29 cellular contexts compared by ENCODE assay signal in the genomic region with DNA sequence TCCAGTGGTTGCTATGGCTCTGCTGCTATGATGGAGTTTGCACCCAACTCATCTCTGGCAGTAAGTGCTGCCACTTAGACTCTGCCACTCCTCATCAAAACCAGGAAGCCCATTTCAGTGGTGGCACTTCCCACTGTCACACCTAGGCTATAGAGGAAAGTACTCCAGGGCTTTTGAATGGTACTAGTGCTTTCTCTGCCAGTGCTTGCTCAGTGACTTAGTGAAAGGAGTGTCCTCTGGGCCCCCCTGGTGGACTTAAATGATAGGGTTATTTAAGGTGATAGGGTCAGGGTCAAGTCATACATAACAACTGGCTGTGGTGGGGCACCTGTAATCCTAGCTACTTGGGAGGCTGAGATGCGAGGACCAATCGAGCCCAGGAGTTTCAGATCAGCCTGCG. TPM values are rescaled to one million over a fixed set of nuclear protein-coding genes. Genes with fewer than 3 reads are reported as not detected.
DNase-seq lines count a peak whose midpoint lies in the region; ATAC-seq and TF ChIP-seq lines count a peak whose summit lies in the region.
"Had no signal": no experiment of that assay in that cellular context is flagged by ENCODE, and none has a peak within 500 bp of the region (broad histone marks: within the 10 kb centered on the region; RNA-seq: fewer than 3 reads in every experiment).

No MANE protein-coding gene starts in this region.

- no peaks in the 10 kb centered on the region for H3K36me3 Mint-ChIP-seq in activated CD8-positive, alpha-beta T cell treated with anti-CD3 and anti-CD28 coated beads, Interleukin-2, amount 10 ng/mL, durations not matched to agents 7 days and 5 days (ENCODE audit: low read depth)
- peaks cover 4 to 13% (median 11%) of the 10 kb centered on the region in 3 donors for H3K36me3 Mint-ChIP-seq in immature natural killer cell
- H3K36me3 Mint-ChIP-seq: type B pancreatic cell had no signal

- no peaks in the 10 kb centered on the region for H3K4me1 Mint-ChIP-seq in activated CD8-positive, alpha-beta T cell treated with anti-CD3 and anti-CD28 coated beads, Interleukin-2, amount 10 ng/mL, durations not matched to agents 7 days and 5 days (ENCODE audit: low read depth)
- no peaks in the 10 kb centered on the region for H3K4me1 Mint-ChIP-seq in immature natural killer cell
- H3K4me1 Mint-ChIP-seq: activated B cell treated with CpG ODN at 0.5 μM for 24 hours; activated naive CD4-positive, alpha-beta T cell treated with anti-CD3 and anti-CD28 coated beads, Interleukin-2, amount 50 U/mL, for 24 hours; memory B cell had no signal

- intact Hi-C loops in prostate gland (cut with DNase I), result no loop called here

- TF ChIP-seq CTCF in GM06990 (IDR thresholded peaks at IDR 0.05; ENCODE audit: insufficient read depth, low read length, poor library complexity, severe bottlenecking), result peak; percentile 3
- no peak for TF ChIP-seq CTCF in prostate gland (IDR thresholded peaks at IDR 0.05)

- no peak overlapping the region for H3K4me3 Mint-ChIP-seq in activated CD8-positive, alpha-beta T cell treated with anti-CD3 and anti-CD28 coated beads, Interleukin-2, amount 10 ng/mL, durations not matched to agents 7 days and 5 days
- no peak overlapping the region for H3K4me3 Mint-ChIP-seq in immature natural killer cell
- H3K4me3 Mint-ChIP-seq: activated B cell treated with CpG ODN at 0.5 μM for 24 hours; activated naive CD4-positive, alpha-beta T cell treated with anti-CD3 and anti-CD28 coated beads, Interleukin-2, amount 50 U/mL, for 24 hours; activated T-cell treated with anti-CD3 and anti-CD28 coated beads, Interleukin-2, amount 50 U/mL, for 4 hours; memory B cell; type B pancreatic cell had no signal

- no peak overlapping the region for H3K27ac ChIP-seq in prostate gland
- H3K27ac ChIP-seq: foreskin keratinocyte had no signal

- CTCF ChIA-PET in activated CD8-positive, alpha-beta T cell treated with anti-CD3 and anti-CD28 coated beads, Interleukin-2, amount 10 ng/mL, durations not matched to agents 7 days and 5 days (lab: Charles Lee), result interaction anchor here (0.8 to 1.2 kb wide), 2 partner anchors 13 to 14 kb away, joined by 3 read pairs; no protein-coding TSS in a partner anchor

- no peak overlapping the region for H3K4me3 ChIP-seq in GM06990 (replicated peaks; ENCODE audit: low read depth, low read length)
- no peak overlapping the region for H3K4me3 ChIP-seq in prostate gland
- H3K4me3 ChIP-seq: K562 had no signal

- ATAC-seq in activated CD8-positive, alpha-beta T cell treated with anti-CD3 and anti-CD28 coated beads, Interleukin-2, amount 10 ng/mL, durations not matched to agents 7 days and 5 days, result peak; percentile 36
- no peak for ATAC-seq in GM21447 (IDR thresholded peaks at IDR 0.05; ENCODE audit: unreplicated experiment)
- ATAC-seq: activated T-cell treated with anti-CD3 and anti-CD28 coated beads, Interleukin-2, amount 50 U/mL, for 4 hours; foreskin keratinocyte; K562 had no signal

- no peaks in the 10 kb centered on the region for H3K9me3 Mint-ChIP-seq in activated CD8-positive, alpha-beta T cell treated with anti-CD3 and anti-CD28 coated beads, Interleukin-2, amount 10 ng/mL, durations not matched to agents 7 days and 5 days (ENCODE audit: insufficient read depth)
- H3K9me3 Mint-ChIP-seq in immature natural killer cell, result no peaks in the 10 kb centered on the region
- H3K9me3 Mint-ChIP-seq: activated naive CD4-positive, alpha-beta T cell treated with anti-CD3 and anti-CD28 coated beads, Interleukin-2, amount 50 U/mL, for 24 hours; activated T-cell treated with anti-CD3 and anti-CD28 coated beads, Interleukin-2, amount 50 U/mL, for 4 hours; type B pancreatic cell had no signal

- H3K27me3 ChIP-seq in GM06990 (replicated peaks; ENCODE audit: control insufficient read depth, insufficient read depth, low read length) (no peaks in the 10 kb centered on the region), prostate gland (replicated peaks; ENCODE audit: insufficient read depth) (no peaks in the 10 kb centered on the region)

- POLR2A ChIA-PET in activated CD8-positive, alpha-beta T cell treated with anti-CD3 and anti-CD28 coated beads, Interleukin-2, amount 10 ng/mL, durations not matched to agents 7 days and 5 days (lab: Charles Lee), result no interaction called here

- 98% methylated on average over 3 of the region's 3 CpGs for WGBS in prostate gland

- H3K4me1 ChIP-seq in prostate gland (replicated peaks), result no peaks in the 10 kb centered on the region
- H3K4me1 ChIP-seq: foreskin keratinocyte had no signal

- DNase-seq in DMS53 (lab: John Stamatoyannopoulos, UW) (peak; percentile 34), DMS53 treated with DMSO at 0.1 percent for 48 hours (lab: John Stamatoyannopoulos, UW; ENCODE audit: unreplicated experiment) (no peak), GM06990 (ENCODE audit: extremely low read depth, insufficient read length) (no peak), immature natural killer cell (peak; percentile 6 to 10 (median 8)), prostate gland (ENCODE audit: low spot score) (no peak), medulla oblongata (ENCODE audit: extremely low spot score) (no peak)
- DNase-seq in activated CD8-positive, alpha-beta T cell treated with anti-CD3 and anti-CD28 coated beads, Interleukin-2, amount 10 ng/mL, durations not matched to agents 7 days and 5 days, result peak; percentile 36
- DNase-seq: 8988T; activated B cell treated with CpG ODN at 0.5 μM for 24 hours; activated T-cell treated with anti-CD3 and anti-CD28 coated beads, Interleukin-2, amount 50 U/mL, for 4 hours; AML-193; anterior cingulate cortex; caudate nucleus; foreskin keratinocyte; islet precursor cell; NCI-H1436; NCI-H2171 treated with DMSO at 0.1 percent for 48 hours; NCI-H524 treated with DMSO at 0.1 percent for 48 hours; nucleus accumbens; stimulated activated CD4-positive, alpha-beta T cell treated with anti-CD3 and anti-CD28 coated beads, Interleukin-12 subunit alpha, Interleukin-12 subunit beta, amount 100 ng/mL, for 4 hours; T-helper 9 cell had no signal

- no peaks in the 10 kb centered on the region for H3K27me3 Mint-ChIP-seq in activated CD8-positive, alpha-beta T cell treated with anti-CD3 and anti-CD28 coated beads, Interleukin-2, amount 10 ng/mL, durations not matched to agents 7 days and 5 days (ENCODE audit: low read depth)
- no peaks in the 10 kb centered on the region for H3K27me3 Mint-ChIP-seq in immature natural killer cell (ENCODE audit: low read depth in 3 of 3)
- H3K27me3 Mint-ChIP-seq: activated B cell treated with CpG ODN at 0.5 μM for 24 hours; activated naive CD4-positive, alpha-beta T cell treated with anti-CD3 and anti-CD28 coated beads, Interleukin-2, amount 50 U/mL, for 24 hours; memory B cell; type B pancreatic cell had no signal

- H3K27ac Mint-ChIP-seq in activated CD8-positive, alpha-beta T cell treated with anti-CD3 and anti-CD28 coated beads, Interleukin-2, amount 10 ng/mL, durations not matched to agents 7 days and 5 days, result no peak overlapping the region
- H3K27ac Mint-ChIP-seq in immature natural killer cell, result no peak overlapping the region
- H3K27ac Mint-ChIP-seq: activated B cell treated with CpG ODN at 0.5 μM for 24 hours; activated naive CD4-positive, alpha-beta T cell treated with anti-CD3 and anti-CD28 coated beads, Interleukin-2, amount 50 U/mL, for 24 hours; memory B cell; type B pancreatic cell had no signal

- TF ChIP-seq POLR2A in prostate gland (IDR thresholded peaks at IDR 0.05), result no peak

- no peaks in the 10 kb centered on the region for H3K9me3 ChIP-seq in prostate gland

- H3K36me3 ChIP-seq in GM06990 (ENCODE audit: control insufficient read depth, insufficient read depth, low read length), result no peaks in the 10 kb centered on the region
- H3K36me3 ChIP-seq in prostate gland, result no peaks in the 10 kb centered on the region

RNA-seq across cellular contexts. Expression of a gene that starts 22.8 kb away (rescaled TPM):
- total RNA-seq in activated CD8-positive, alpha-beta T cell treated with anti-CD3 and anti-CD28 coated beads, Interleukin-2, amount 10 ng/mL, durations not matched to agents 7 days and 5 days, result 1 to 10 TPM; 2.7 to 2.9 TPM
- under 1 TPM; 0.15 to 0.89 (median 0.40) TPM for polyA plus RNA-seq in immature natural killer cell
- 10 to 100 TPM; 11.6 to 24.2 TPM for total RNA-seq in prostate gland

RNA-seq across cellular contexts. Expression of a gene that starts 41.1 kb away (rescaled TPM):
- not detected for total RNA-seq in activated CD8-positive, alpha-beta T cell treated with anti-CD3 and anti-CD28 coated beads, Interleukin-2, amount 10 ng/mL, durations not matched to agents 7 days and 5 days
- not detected for polyA plus RNA-seq in immature natural killer cell
- 1 to 10 TPM in 1 of 2 donors, not detected in 1; 1.5 TPM for total RNA-seq in prostate gland
- total RNA-seq: activated B cell treated with CpG ODN at 0.5 μM for 24 hours; activated CD8-positive, alpha-beta memory T cell treated with anti-CD3 and anti-CD28 coated beads for 36 hours; activated T-cell treated with anti-CD3 and anti-CD28 coated beads, Interleukin-2, amount 50 U/mL, for 4 hours; foreskin keratinocyte; renal cortical epithelial cell had no signal
- polyA plus RNA-seq: esophagus, foreskin keratinocyte had no signal

RNA-seq across cellular contexts. Expression of a gene that starts 48.6 kb away (rescaled TPM):
- not detected for total RNA-seq in activated CD8-positive, alpha-beta T cell treated with anti-CD3 and anti-CD28 coated beads, Interleukin-2, amount 10 ng/mL, durations not matched to agents 7 days and 5 days
- not detected for polyA plus RNA-seq in immature natural killer cell
- under 1 TPM in 1 of 2 donors, not detected in 1; 0.91 TPM for total RNA-seq in prostate gland
- total RNA-seq: activated B cell treated with CpG ODN at 0.5 μM for 24 hours; activated CD8-positive, alpha-beta memory T cell treated with anti-CD3 and anti-CD28 coated beads for 36 hours; activated T-cell treated with anti-CD3 and anti-CD28 coated beads, Interleukin-2, amount 50 U/mL, for 4 hours; foreskin keratinocyte; K562; renal cortical epithelial cell had no signal
- polyA plus RNA-seq: esophagus, foreskin keratinocyte, K562 had no signal

Comparison
In these comparisons a context has a peak if more than half of its experiments do, and no peak if none do; other contexts are left out.
1. DNase-seq: peak in DMS53 (single experiment), activated CD8-positive, alpha-beta T cell treated with anti-CD3 and anti-CD28 coated beads, Interleukin-2, amount 10 ng/mL, durations not matched to agents 7 days and 5 days (single experiment) and immature natural killer cell (3 of 3); none in DMS53 treated with DMSO at 0.1 percent for 48 hours (single experiment), GM06990 (single experiment), prostate gland (single experiment) and medulla oblongata (single experiment).